Comparison of ENCODE assay signal across 8 cellular contexts in genomic region chr19:12794196-12794921, GRCh38. TPM values are rescaled to one million over a fixed set of nuclear protein-coding genes. Genes with fewer than 3 reads are reported as not detected.
DNase-seq lines count a peak whose midpoint lies in the region; ATAC-seq and TF ChIP-seq lines count a peak whose summit lies in the region.

No MANE protein-coding gene starts in this region.

- H3K27me3 Mint-ChIP-seq in activated naive CD4-positive, alpha-beta T cell treated with anti-CD3 and anti-CD28 coated beads, Interleukin-2, amount 50 U/mL, for 24 hours, result no peaks in the 10 kb centered on the region

- H3K27me3 ChIP-seq in adrenal gland, result no peaks in the 10 kb centered on the region

- H3K36me3 Mint-ChIP-seq in activated naive CD4-positive, alpha-beta T cell treated with anti-CD3 and anti-CD28 coated beads, Interleukin-2, amount 50 U/mL, for 24 hours, result peaks cover 2% of the 10 kb centered on the region

- ATAC-seq in GM18505 (IDR thresholded peaks at IDR 0.05; ENCODE audit: unreplicated experiment), result no peak

- no peak for DNase-seq in activated naive CD4-positive, alpha-beta T cell treated with Interleukin-2 at 50 U/mL for 16 hours
- DNase-seq in adrenal gland (peak in 3 of 7 donors; percentile 50 to 61 (median 60)), lower leg skin (ENCODE audit: low spot score in 2 of 2) (no peak), ureter (ENCODE audit: low spot score) (peak; percentile 45), hypothalamus (lab: John Stamatoyannopoulos, UW) (no peak), NCI-H1048 (lab: John Stamatoyannopoulos, UW) (no peak)

- intact Hi-C loops in adrenal gland (cut with DNase I) (loop anchor here in 1 of 2 donors (2.0 kb wide), 1 partner anchor 16 kb away; no protein-coding TSS in a partner anchor), lower leg skin (cut with DNase I; ENCODE audit: low total_unique reads) (loop anchor here (2.0 kb wide), 1 partner anchor 18 kb away; no protein-coding TSS in a partner anchor)

- TF ChIP-seq POLR2A in adrenal gland (IDR thresholded peaks at IDR 0.05) (no peak), lower leg skin (IDR thresholded peaks at IDR 0.05) (no peak), GM18505 (IDR thresholded peaks at IDR 0.05; ENCODE audit: borderline replicate concordance, extremely low read depth, insufficient read depth, insufficient read length) (no peak)

- H3K9me3 ChIP-seq in adrenal gland (replicated peaks in 1 of 3), result no peaks in the 10 kb centered on the region

- 47 to 57% (median 51%) methylated on average over 6 of the region's 6 CpGs for WGBS in adrenal gland, 4 donors
- 48 to 58% methylated on average over 6 of the region's 6 CpGs for WGBS in lower leg skin, 2 donors

- H3K27ac ChIP-seq in adrenal gland, result peak overlapping the region; percentile 74 to 99 (median 98)

- TF ChIP-seq CTCF in adrenal gland (IDR thresholded peaks at IDR 0.05) (no peak), lower leg skin (IDR thresholded peaks at IDR 0.05) (no peak)

- peak overlapping the region; percentile 89 for H3K27ac Mint-ChIP-seq in activated naive CD4-positive, alpha-beta T cell treated with anti-CD3 and anti-CD28 coated beads, Interleukin-2, amount 50 U/mL, for 24 hours

- H3K4me1 Mint-ChIP-seq in activated naive CD4-positive, alpha-beta T cell treated with anti-CD3 and anti-CD28 coated beads, Interleukin-2, amount 50 U/mL, for 24 hours, result peaks cover 31% of the 10 kb centered on the region

- H3K9me3 Mint-ChIP-seq in activated naive CD4-positive, alpha-beta T cell treated with anti-CD3 and anti-CD28 coated beads, Interleukin-2, amount 50 U/mL, for 24 hours, result no peaks in the 10 kb centered on the region

- H3K36me3 ChIP-seq in adrenal gland (replicated peaks in 1 of 2), result peaks cover 0 to 17% of the 10 kb centered on the region in 2 donors

- peaks cover 14 to 28% of the 10 kb centered on the region in 2 donors for H3K4me1 ChIP-seq in adrenal gland (replicated peaks in 1 of 2)

- H3K4me3 ChIP-seq in adrenal gland (peak overlapping the region in 2 of 4 donors; percentile 74 to 77), lower leg skin (ENCODE audit: low read depth, poor library complexity, severe bottlenecking) (peak overlapping the region; percentile 13)

- peak overlapping the region; percentile 83 for H3K4me3 Mint-ChIP-seq in activated naive CD4-positive, alpha-beta T cell treated with anti-CD3 and anti-CD28 coated beads, Interleukin-2, amount 50 U/mL, for 24 hours

RNA-seq across cellular contexts. Expression of gene JUNB, which starts 3.1 kb away (rescaled TPM):
- total RNA-seq in adrenal gland (100 to 1,000 TPM; 194 to 594 (median 354) TPM), lower leg skin (1,000 to 10,000 TPM in 1 of 4 donors, 100 to 1,000 TPM in 3; 608 to 1,091 (median 870) TPM), ureter (191 TPM)
- polyA plus RNA-seq in adrenal gland, result 100 to 1,000 TPM in 2 of 3 donors, 1 to 10 TPM in 1; 4.2 to 291 (median 104) TPM

RNA-seq across cellular contexts. Expression of gene PRDX2, which starts 7.2 kb away (rescaled TPM):
- 1,000 to 10,000 TPM in 2 of 8 donors, 100 to 1,000 TPM in 6; 597 to 1,131 (median 835) TPM for total RNA-seq in adrenal gland
- 100 to 1,000 TPM; 146 to 957 (median 364) TPM for polyA plus RNA-seq in adrenal gland
- 100 to 1,000 TPM; 266 to 459 (median 327) TPM for total RNA-seq in lower leg skin
- 196 TPM for total RNA-seq in ureter

RNA-seq across cellular contexts. Expression of gene THSD8, which starts 7.5 kb away (rescaled TPM):
- 1 to 10 TPM in 4 of 8 donors, not detected in 4; 1.8 to 5.2 (median 4.3) TPM for total RNA-seq in adrenal gland
- 1 to 10 TPM; 3.5 to 5.6 (median 4.4) TPM for polyA plus RNA-seq in adrenal gland
- total RNA-seq in lower leg skin, result 1 to 10 TPM in 1 of 4 donors, not detected in 3; 1.6 TPM
- 4.4 TPM for total RNA-seq in ureter

RNA-seq across cellular contexts. Expression of gene RNASEH2A, which starts 12.0 kb away (rescaled TPM):
- total RNA-seq in adrenal gland, result 1 to 10 TPM; 2.8 to 8.6 (median 6.2) TPM
- 1 to 10 TPM; 1.8 to 4.3 (median 3.4) TPM for polyA plus RNA-seq in adrenal gland
- total RNA-seq in lower leg skin, result 1 to 10 TPM; 3.3 to 7.8 (median 5.9) TPM
- total RNA-seq in ureter, result 8.8 TPM

RNA-seq across cellular contexts. Expression of gene HOOK2, which starts 19.0 kb away (rescaled TPM):
- total RNA-seq in adrenal gland (10 to 100 TPM; 10.2 to 38.3 (median 29.1) TPM), lower leg skin (100 to 1,000 TPM in 1 of 4 donors, 10 to 100 TPM in 3; 49.9 to 122 (median 65.8) TPM), ureter (79.0 TPM)
- polyA plus RNA-seq in adrenal gland, result 10 to 100 TPM in 2 of 3 donors, 1 to 10 TPM in 1; 6.3 to 99.7 (median 69.3) TPM
